In the genomic region with DNA sequence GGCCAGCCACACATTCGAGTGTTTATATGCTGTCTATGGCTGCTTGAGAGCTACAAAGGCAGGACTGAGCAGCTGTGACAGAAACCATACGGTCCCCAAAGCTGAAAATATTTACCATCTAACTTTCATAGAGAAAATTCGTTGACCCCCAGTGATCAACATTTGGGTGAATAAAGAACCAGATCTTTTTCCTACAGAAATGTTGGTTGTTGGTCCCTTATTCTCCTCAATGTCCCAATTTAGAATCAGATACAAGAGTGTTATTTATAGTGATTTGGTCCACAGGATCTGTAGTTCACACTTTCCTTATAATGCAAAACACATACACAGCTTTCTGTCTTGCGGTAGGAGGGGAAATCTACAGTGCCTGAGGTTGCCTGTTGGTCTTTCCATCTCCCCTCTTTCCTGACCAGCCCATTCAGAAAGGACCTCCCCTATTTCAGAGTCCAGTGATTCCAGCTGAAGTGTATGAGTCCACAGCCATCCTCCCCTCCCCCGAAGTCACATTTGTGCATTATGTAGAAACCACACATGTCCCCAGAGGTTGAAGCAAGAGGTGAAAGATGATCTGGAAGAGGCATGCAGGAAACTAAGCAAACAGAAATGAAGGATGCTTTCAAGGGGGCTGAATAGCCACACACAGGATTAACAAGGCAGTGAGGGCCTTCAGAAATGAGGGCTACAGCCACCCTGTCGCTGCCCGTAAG, we compare ENCODE assay signal across 1 cellular context.
TF ChIP-seq lines count a peak whose summit lies in the region.

No MANE protein-coding gene starts in this region.

TF ChIP-seq in SK-N-SH, 30 proteins besides CTCF, POLR2A, EP300 and RAD21 (continued from another document):
- TF ChIP-seq PBX3 (IDR thresholded peaks at IDR 0.05): no peak
- TF ChIP-seq, protein P1, sequence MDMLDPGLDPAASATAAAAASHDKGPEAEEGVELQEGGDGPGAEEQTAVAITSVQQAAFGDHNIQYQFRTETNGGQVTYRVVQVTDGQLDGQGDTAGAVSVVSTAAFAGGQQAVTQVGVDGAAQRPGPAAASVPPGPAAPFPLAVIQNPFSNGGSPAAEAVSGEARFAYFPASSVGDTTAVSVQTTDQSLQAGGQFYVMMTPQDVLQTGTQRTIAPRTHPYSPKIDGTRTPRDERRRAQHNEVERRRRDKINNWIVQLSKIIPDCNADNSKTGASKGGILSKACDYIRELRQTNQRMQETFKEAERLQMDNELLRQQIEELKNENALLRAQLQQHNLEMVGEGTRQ (IDR thresholded peaks at IDR 0.05; ENCODE audit: borderline replicate concordance, low read depth, low read length): no peak
- TF ChIP-seq ELF1 (IDR thresholded peaks at IDR 0.05): no peak
